ENCODE assay signal across 21 cellular contexts in the genomic region with DNA sequence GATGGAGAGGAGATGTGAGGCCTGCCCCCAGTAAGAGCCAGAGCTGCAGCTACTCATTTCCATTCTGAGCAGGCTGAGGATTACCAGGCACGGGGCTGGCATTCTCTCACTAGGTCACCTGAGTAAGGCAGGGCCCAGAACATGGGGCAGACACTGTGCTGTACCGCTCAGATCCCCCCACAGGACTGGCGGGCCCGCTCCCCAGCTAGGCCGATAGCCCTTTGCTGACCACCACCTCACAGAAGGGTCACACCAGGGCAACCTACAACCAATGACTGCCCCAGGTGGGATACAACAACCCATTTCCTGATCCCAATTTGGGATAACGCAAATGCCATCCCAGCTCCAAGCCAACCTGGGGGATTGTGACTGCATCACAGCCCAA. TPM values are rescaled to one million over a fixed set of nuclear protein-coding genes. Genes with fewer than 3 reads are reported as not detected.
A peak's percentile ranks its signal among the peaks of the same experiment; 100 is the strongest.
DNase-seq lines count a peak whose midpoint lies in the region; ATAC-seq and TF ChIP-seq lines count a peak whose summit lies in the region.
"Had no signal": no experiment of that assay in that cellular context is flagged by ENCODE, and none has a peak within 500 bp of the region (broad histone marks: within the 10 kb centered on the region; RNA-seq: fewer than 3 reads in every experiment).

No MANE protein-coding gene starts in this region.

- H3K27me3 Mint-ChIP-seq in activated naive CD4-positive, alpha-beta T cell treated with anti-CD3 and anti-CD28 coated beads, Interleukin-2, amount 10 ng/mL, durations not matched to agents 7 days and 5 days, result no peaks in the 10 kb centered on the region
- H3K27me3 Mint-ChIP-seq in T-cell, result no peaks in the 10 kb centered on the region

- ATAC-seq in T-cell (replicated peaks in 1 of 4) (peak in 2 of 4 experiments; percentile 5 to 8), gastroesophageal sphincter (no peak), upper lobe of right lung (peak; percentile 23), GM21390 (IDR thresholded peaks at IDR 0.05; ENCODE audit: unreplicated experiment) (no peak), GM21717 (IDR thresholded peaks at IDR 0.05; ENCODE audit: unreplicated experiment) (no peak)
- ATAC-seq: PC-3, right lobe of liver had no signal

- H3K9me3 ChIP-seq in gastroesophageal sphincter, result no peaks in the 10 kb centered on the region
- no peaks in the 10 kb centered on the region for H3K9me3 ChIP-seq in upper lobe of right lung
- H3K9me3 ChIP-seq: right lobe of liver, tibial nerve had no signal

- WGBS in gastroesophageal sphincter (ENCODE audit: low coverage in 1 of 2), 2 donors, result 83% methylated on average over 1 of the region's 6 CpGs; no CpG with 5 or more reads in 1 of the 2 donors

- H3K9me3 Mint-ChIP-seq in activated naive CD4-positive, alpha-beta T cell treated with anti-CD3 and anti-CD28 coated beads, Interleukin-2, amount 10 ng/mL, durations not matched to agents 7 days and 5 days, result no peaks in the 10 kb centered on the region
- H3K9me3 Mint-ChIP-seq in T-cell, result no peaks in the 10 kb centered on the region
- H3K9me3 Mint-ChIP-seq: H9 had no signal

- DNase-seq in activated naive CD4-positive, alpha-beta T cell treated with anti-CD3 and anti-CD28 coated beads, Interleukin-2, amount 10 ng/mL, durations not matched to agents 7 days and 5 days, result no peak
- DNase-seq in activated naive CD4-positive, alpha-beta T cell (lab: John Stamatoyannopoulos, UW), result no peak
- DNase-seq in T-cell (no peak), upper lobe of right lung (no peak), DMS114 treated with DMSO at 0.1 percent for 48 hours (lab: John Stamatoyannopoulos, UW; ENCODE audit: unreplicated experiment) (no peak)
- DNase-seq: aorta; central memory CD4-positive, alpha-beta T cell; erythroblast; H9; KG1; mammary epithelial cell; NCI-H1694 treated with DMSO at 0.1 percent for 48 hours; NCI-H748 treated with DMSO at 0.1 percent for 48 hours; PC-3; right lobe of liver; SHP77 treated with DMSO at 0.1 percent for 48 hours had no signal

- intact Hi-C loops in upper lobe of right lung (cut with DNase I), result no loop called here

- CTCF ChIA-PET in activated naive CD4-positive, alpha-beta T cell treated with anti-CD3 and anti-CD28 coated beads, Interleukin-2, amount 10 ng/mL, durations not matched to agents 7 days and 5 days (lab: Charles Lee), result interaction anchor here (0.6 to 13.5 kb wide), 8 partner anchors 11 to 242 kb away, joined by 3 to 246 read pairs (median 11); a partner anchor contains a TSS
- CTCF ChIA-PET in T-cell (lab: Charles Lee), result interaction anchor here (0.8 to 5.9 kb wide), 11 partner anchors 16 to 233 kb away, joined by 3 to 75 read pairs (median 3); a partner anchor contains a TSS

- TF ChIP-seq CTCF in gastroesophageal sphincter (IDR thresholded peaks at IDR 0.05) (no peak), upper lobe of right lung (IDR thresholded peaks at IDR 0.05) (no peak)

- H3K27ac ChIP-seq in gastroesophageal sphincter, result peak overlapping the region in 3 of 4 donors; percentile 43 to 77 (median 76)
- H3K27ac ChIP-seq in upper lobe of right lung, result peak overlapping the region; percentile 55
- H3K27ac ChIP-seq: right lobe of liver, tibial nerve, VCaP had no signal

- TF ChIP-seq POLR2A in gastroesophageal sphincter (IDR thresholded peaks at IDR 0.05), result no peak

- no peak for TF ChIP-seq EP300 in gastroesophageal sphincter (IDR thresholded peaks at IDR 0.05)

- peaks cover 86% of the 10 kb centered on the region for H3K4me1 Mint-ChIP-seq in activated naive CD4-positive, alpha-beta T cell treated with anti-CD3 and anti-CD28 coated beads, Interleukin-2, amount 10 ng/mL, durations not matched to agents 7 days and 5 days
- H3K4me1 Mint-ChIP-seq in T-cell, result peaks cover 87 to 90% (median 89%) of the 10 kb centered on the region in 3 donors

- POLR2A ChIA-PET in T-cell (lab: Charles Lee), result interaction anchor here (0.5 to 1.2 kb wide), 4 partner anchors 27 to 525 kb away, joined by 3 to 6 read pairs (median 4); no protein-coding TSS in a partner anchor

- H3K27me3 ChIP-seq in gastroesophageal sphincter (no peaks in the 10 kb centered on the region), upper lobe of right lung (no peaks in the 10 kb centered on the region)
- H3K27me3 ChIP-seq: right lobe of liver, tibial nerve had no signal

- peaks cover 0 to 43% (median 4%) of the 10 kb centered on the region in 3 donors for H3K4me1 ChIP-seq in gastroesophageal sphincter
- peaks cover 4% of the 10 kb centered on the region for H3K4me1 ChIP-seq in upper lobe of right lung
- H3K4me1 ChIP-seq: right lobe of liver had no signal

- peaks cover 0 to 87% of the 10 kb centered on the region in 2 donors for H3K36me3 ChIP-seq in gastroesophageal sphincter
- peaks cover 63% of the 10 kb centered on the region for H3K36me3 ChIP-seq in upper lobe of right lung

- H3K4me3 ChIP-seq in gastroesophageal sphincter (no peak overlapping the region), upper lobe of right lung (no peak overlapping the region)
- H3K4me3 ChIP-seq: right lobe of liver, tibial nerve had no signal

- no peak overlapping the region for H3K4me3 Mint-ChIP-seq in activated naive CD4-positive, alpha-beta T cell treated with anti-CD3 and anti-CD28 coated beads, Interleukin-2, amount 10 ng/mL, durations not matched to agents 7 days and 5 days
- peak overlapping the region in 1 of 3 donors; percentile 81 for H3K4me3 Mint-ChIP-seq in T-cell
- H3K4me3 Mint-ChIP-seq: H9 had no signal

- H3K27ac Mint-ChIP-seq in activated naive CD4-positive, alpha-beta T cell treated with anti-CD3 and anti-CD28 coated beads, Interleukin-2, amount 10 ng/mL, durations not matched to agents 7 days and 5 days, result peak overlapping the region; percentile 94
- H3K27ac Mint-ChIP-seq in T-cell, result peak overlapping the region; percentile 91 to 98

- H3K36me3 Mint-ChIP-seq in activated naive CD4-positive, alpha-beta T cell treated with anti-CD3 and anti-CD28 coated beads, Interleukin-2, amount 10 ng/mL, durations not matched to agents 7 days and 5 days, result peaks cover 92% of the 10 kb centered on the region
- H3K36me3 Mint-ChIP-seq in T-cell, result peaks cover 46% of the 10 kb centered on the region

RNA-seq across cellular contexts. Expression of a gene that starts 52.5 kb away (rescaled TPM):
- 100 to 1,000 TPM in 3 of 5 donors, 10 to 100 TPM in 2; 78.5 to 218 (median 101) TPM for total RNA-seq in T-cell
- total RNA-seq in gastroesophageal sphincter, result 10 to 100 TPM; 10.2 to 13.2 (median 12.4) TPM
- total RNA-seq in upper lobe of right lung, result 12.8 TPM

RNA-seq across cellular contexts. Expression of a gene that starts 52.8 kb away (rescaled TPM):
- 10 to 100 TPM; 13.1 to 19.0 (median 14.4) TPM for total RNA-seq in T-cell
- total RNA-seq in gastroesophageal sphincter, result 10 to 100 TPM; 31.4 to 40.0 (median 36.8) TPM
- 29.8 TPM for total RNA-seq in upper lobe of right lung
